In the genomic region with DNA sequence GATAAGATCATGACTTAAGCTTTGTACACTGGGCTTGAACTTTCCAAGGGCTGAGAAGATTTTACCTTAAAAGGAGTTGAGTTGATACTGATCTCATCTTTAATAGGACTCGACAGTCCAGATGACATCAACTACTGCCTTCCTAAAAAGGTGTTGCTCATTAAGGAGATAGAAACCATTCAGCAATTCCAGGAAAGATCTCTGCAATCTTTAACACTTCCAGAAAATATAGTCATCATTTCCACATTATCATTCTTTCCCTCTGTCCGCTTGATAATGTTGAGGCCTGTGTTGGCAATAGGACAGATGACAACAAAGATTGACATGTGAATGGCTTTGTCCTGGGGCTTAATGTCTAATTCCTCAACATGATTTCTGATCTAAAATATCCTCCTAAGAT, we compare ENCODE assay signal across 11 cellular contexts.
"Had no signal": no experiment of that assay in that cellular context is flagged by ENCODE, and none has a peak within 500 bp of the region (broad histone marks: within the 10 kb centered on the region; RNA-seq: fewer than 3 reads in every experiment).

No MANE protein-coding gene starts in this region.

- H3K4me3 Mint-ChIP-seq: GM23338, H9, HFFc6 had no signal

- H3K36me3 ChIP-seq: HAP-1 had no signal

- DNase-seq: GM23248, GOT3, H7, H9, HCEC 1CT, HFFc6 had no signal

- H3K27ac Mint-ChIP-seq: GM23338, HFFc6 had no signal

- H3K4me1 ChIP-seq: HAP-1 had no signal

- H3K27ac ChIP-seq: GM23248 had no signal

- H3K4me3 ChIP-seq: GM23248, GM23338, HAP-1 had no signal

- H3K4me2 ChIP-seq: GM23338 had no signal

- H3K9me3 ChIP-seq: HAP-1 had no signal

- H3K9ac ChIP-seq: GM23248 had no signal

- ATAC-seq: GM23338, HCT116 had no signal

- H3K9me3 Mint-ChIP-seq: H9, HFFc6 had no signal

- H3K4me1 Mint-ChIP-seq: GM23338 had no signal

- FAIRE-seq: H1, H54 had no signal
